In genomic region chr17:4519361-4519788, GRCh38 we compare ENCODE assay signal across 12 cellular contexts. TPM values are rescaled to one million over a fixed set of nuclear protein-coding genes. Genes with fewer than 3 reads are reported as not detected.
DNase-seq lines count a peak whose midpoint lies in the region; ATAC-seq and TF ChIP-seq lines count a peak whose summit lies in the region.
"Had no signal": no experiment of that assay in that cellular context is flagged by ENCODE, and none has a peak within 500 bp of the region (broad histone marks: within the 10 kb centered on the region; RNA-seq: fewer than 3 reads in every experiment).

No MANE protein-coding gene starts in this region.

- POLR2A ChIA-PET in RWPE1 (lab: Yijun Ruan, JAX; ENCODE audit: low non-redundant PET) = no interaction called here

- H3K4me3 Mint-ChIP-seq in memory B cell = peak overlapping the region; percentile 42

- no peak overlapping the region for H3K27ac Mint-ChIP-seq in memory B cell
- H3K27ac Mint-ChIP-seq: activated T-helper 2 cell treated with anti-CD3 and anti-CD28 coated beads, Interferon-gamma antibody, Interleukin-2, Interleukin-4, amounts not matched to agents 10 μg/mL and 5 μg/mL and 100 μg/mL, durations not matched to agents 14 hours and 24 hours and 36 hours had no signal

- peaks cover 17% of the 10 kb centered on the region for H3K4me1 Mint-ChIP-seq in memory B cell

- ATAC-seq in esophagus mucosa (peak; percentile 54), memory B cell (ENCODE audit: low read depth) (no peak), HG03571 (IDR thresholded peaks at IDR 0.05; ENCODE audit: unreplicated experiment) (no peak), GM19463 (IDR thresholded peaks at IDR 0.05; ENCODE audit: unreplicated experiment) (no peak)

- no peaks in the 10 kb centered on the region for H3K9me3 Mint-ChIP-seq in memory B cell
- H3K9me3 Mint-ChIP-seq: activated T-helper 2 cell treated with anti-CD3 and anti-CD28 coated beads, Interferon-gamma antibody, Interleukin-2, Interleukin-4, amounts not matched to agents 10 μg/mL and 5 μg/mL and 100 μg/mL, durations not matched to agents 14 hours and 24 hours and 36 hours had no signal

- CTCF ChIA-PET in RWPE1 (lab: Yijun Ruan, JAX) = no interaction called here

- H3K27ac ChIP-seq in RWPE1 (peak overlapping the region; percentile 94), substantia nigra (ENCODE audit: low read depth, low read length, poor library complexity, severe bottlenecking) (peak overlapping the region; percentile 90)

- peaks cover 1% of the 10 kb centered on the region for H3K27me3 Mint-ChIP-seq in memory B cell

- DNase-seq in RWPE1 (ENCODE audit: low spot score) = no peak
- no peak for DNase-seq in memory B cell (ENCODE audit: low spot score in 2 of 2)
- peak in 38 of 49 donors; percentile 21 to 86 (median 50) for DNase-seq in substantia nigra (lab: John Stamatoyannopoulos, UW)
- DNase-seq in amniotic stem cell (lab: John Stamatoyannopoulos, UW) = no peak
- no peak for DNase-seq in NCI-H526 (lab: John Stamatoyannopoulos, UW)
- DNase-seq: NCI-H187 treated with DMSO at 0.1 percent for 48 hours; NK-92 treated with Interleukin-12 subunit alpha and Interleukin-12 subunit beta, amount 100 ng/mL, for 24 hours had no signal

- no peaks in the 10 kb centered on the region for H3K36me3 Mint-ChIP-seq in memory B cell

- no peak for TF ChIP-seq CTCF in RWPE1 (conservative IDR thresholded peaks at IDR 0.05; ENCODE audit: low read depth)

RNA-seq across cellular contexts. Expression of gene SPNS2, which starts 20.7 kb away (rescaled TPM):
- 33.9 TPM for total RNA-seq in esophagus mucosa

RNA-seq across cellular contexts. Expression of gene MYBBP1A, which starts 35.8 kb away (rescaled TPM):
- 42.9 TPM for total RNA-seq in esophagus mucosa

RNA-seq across cellular contexts. Expression of gene GGT6, which starts 41.0 kb away (rescaled TPM):
- total RNA-seq in esophagus mucosa = 41.6 TPM
- total RNA-seq: activated T-helper 2 cell treated with anti-CD3 and anti-CD28 coated beads, Interferon-gamma antibody, Interleukin-2, Interleukin-4, amounts not matched to agents 10 μg/mL and 5 μg/mL and 100 μg/mL, durations not matched to agents 14 hours and 24 hours and 36 hours; G401 had no signal

Comparison
In these comparisons a context has a peak if more than half of its experiments do, and no peak if none do; other contexts are left out.
1. DNase-seq: peak in substantia nigra (38 of 49); none in RWPE1 (single experiment), memory B cell (0 of 2), amniotic stem cell (single experiment) and NCI-H526 (0 of 2).